In the genomic region with DNA sequence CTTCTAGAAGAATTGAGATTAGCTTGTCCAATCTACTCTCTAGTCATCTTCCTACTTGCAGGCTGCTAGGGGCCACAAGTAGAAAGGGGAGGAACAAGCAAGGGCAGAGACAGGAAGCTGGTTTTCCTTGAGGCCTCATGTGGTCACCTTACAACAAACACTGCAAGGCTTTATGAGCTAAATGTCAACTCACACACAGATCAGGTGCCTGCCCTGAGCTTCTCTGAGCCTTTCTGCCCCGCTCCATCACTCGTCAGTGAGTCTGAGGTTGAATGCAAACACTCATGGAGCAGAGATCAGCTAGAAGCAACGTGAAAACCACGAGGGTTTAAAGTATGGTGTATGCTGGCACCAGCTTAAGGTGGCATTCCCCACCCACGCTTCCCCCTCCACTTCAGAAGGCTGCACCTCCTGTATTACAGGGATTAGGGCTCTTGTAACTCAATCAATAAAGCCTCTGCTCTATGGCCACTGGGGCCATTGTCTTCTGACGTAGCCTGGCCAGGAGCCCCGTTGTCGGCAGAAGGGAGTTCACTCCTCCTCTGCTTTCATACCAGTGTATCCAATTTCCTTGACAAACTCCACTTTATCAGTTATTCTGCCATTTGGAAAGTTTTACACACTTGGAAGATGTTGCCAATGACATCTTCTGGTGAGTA, we compare ENCODE assay signal across 13 cellular contexts. TPM values are rescaled to one million over a fixed set of nuclear protein-coding genes. Genes with fewer than 3 reads are reported as not detected.
DNase-seq lines count a peak whose midpoint lies in the region; ATAC-seq and TF ChIP-seq lines count a peak whose summit lies in the region.
"Had no signal": no experiment of that assay in that cellular context is flagged by ENCODE, and none has a peak within 500 bp of the region (broad histone marks: within the 10 kb centered on the region; RNA-seq: fewer than 3 reads in every experiment).

No MANE protein-coding gene starts in this region.

- H3K4me1 Mint-ChIP-seq in activated T-cell treated with anti-CD3 and anti-CD28 coated beads, Interleukin-2, amount 50 U/mL, for 72 hours (ENCODE audit: low read depth) = peaks cover 10% of the 10 kb centered on the region
- H3K4me1 Mint-ChIP-seq in activated CD4-positive, alpha-beta memory T cell treated with anti-CD3 and anti-CD28 coated beads, Interleukin-2, amount 10 ng/mL, durations not matched to agents 7 days and 5 days = peaks cover 11% of the 10 kb centered on the region
- H3K4me1 Mint-ChIP-seq in stimulated activated naive CD8-positive, alpha-beta T cell treated with anti-CD3 and anti-CD28 coated beads, Interleukin-15, Interleukin-2, amounts not matched to agents 100 ng/mL and 50 ng/mL, for 24 hours (ENCODE audit: low read depth) = peaks cover 14% of the 10 kb centered on the region

- no peak overlapping the region for H2AFZ ChIP-seq in OCI-LY7 (ENCODE audit: low read length)

- no peaks in the 10 kb centered on the region for H3K9me2 ChIP-seq in OCI-LY7 (ENCODE audit: insufficient read depth, low read length)

- H3K27ac Mint-ChIP-seq in activated T-cell treated with anti-CD3 and anti-CD28 coated beads, Interleukin-2, amount 50 U/mL, for 72 hours = no peak overlapping the region
- no peak overlapping the region for H3K27ac Mint-ChIP-seq in activated CD4-positive, alpha-beta memory T cell treated with anti-CD3 and anti-CD28 coated beads, Interleukin-2, amount 10 ng/mL, durations not matched to agents 7 days and 5 days
- peak overlapping the region; percentile 49 for H3K27ac Mint-ChIP-seq in stimulated activated naive CD8-positive, alpha-beta T cell treated with anti-CD3 and anti-CD28 coated beads, Interleukin-15, Interleukin-2, amounts not matched to agents 100 ng/mL and 50 ng/mL, for 24 hours
- H3K27ac Mint-ChIP-seq: dendritic cell treated with granulocyte-macrophage colony-stimulating factor and Interleukin-4, amounts not matched to agents 40 ng/mL and 50 ng/mL, for 4 days had no signal

- no TSS peak for BruUV-seq in OCI-LY7 (replicated peaks; lab: Mats Ljungman, UMichigan)

- H3K79me2 ChIP-seq in OCI-LY7 (ENCODE audit: insufficient read depth, low read depth, low read length) = no peaks in the 10 kb centered on the region

- peaks cover 0 to 2% of the 10 kb centered on the region in 2 donors for H3K36me3 Mint-ChIP-seq in activated T-cell treated with anti-CD3 and anti-CD28 coated beads, Interleukin-2, amount 50 U/mL, for 72 hours (ENCODE audit: insufficient read depth in 2 of 2)
- H3K36me3 Mint-ChIP-seq in activated CD4-positive, alpha-beta memory T cell treated with anti-CD3 and anti-CD28 coated beads, Interleukin-2, amount 10 ng/mL, durations not matched to agents 7 days and 5 days (ENCODE audit: low read depth) = no peaks in the 10 kb centered on the region
- no peaks in the 10 kb centered on the region for H3K36me3 Mint-ChIP-seq in stimulated activated naive CD8-positive, alpha-beta T cell treated with anti-CD3 and anti-CD28 coated beads, Interleukin-15, Interleukin-2, amounts not matched to agents 100 ng/mL and 50 ng/mL, for 24 hours (ENCODE audit: low read depth)

- POLR2A ChIA-PET in activated CD4-positive, alpha-beta memory T cell treated with anti-CD3 and anti-CD28 coated beads, Interleukin-2, amount 10 ng/mL, durations not matched to agents 7 days and 5 days (lab: Charles Lee) = no interaction called here
- POLR2A ChIA-PET in OCI-LY7 (lab: Charles Lee) = interaction anchor here (0.6 to 1.0 kb wide), 3 partner anchors 18 to 35 kb away, joined by 3 to 4 read pairs (median 3); no protein-coding TSS in a partner anchor

- H3K27ac ChIP-seq in OCI-LY7 (ENCODE audit: low read depth, low read length, poor library complexity, severe bottlenecking) = no peak overlapping the region

- no peaks in the 10 kb centered on the region for H3K27me3 Mint-ChIP-seq in activated T-cell treated with anti-CD3 and anti-CD28 coated beads, Interleukin-2, amount 50 U/mL, for 72 hours (ENCODE audit: low read depth)
- peaks cover under 1% of the 10 kb centered on the region for H3K27me3 Mint-ChIP-seq in activated CD4-positive, alpha-beta memory T cell treated with anti-CD3 and anti-CD28 coated beads, Interleukin-2, amount 10 ng/mL, durations not matched to agents 7 days and 5 days
- no peaks in the 10 kb centered on the region for H3K27me3 Mint-ChIP-seq in stimulated activated naive CD8-positive, alpha-beta T cell treated with anti-CD3 and anti-CD28 coated beads, Interleukin-15, Interleukin-2, amounts not matched to agents 100 ng/mL and 50 ng/mL, for 24 hours
- H3K27me3 Mint-ChIP-seq: dendritic cell treated with granulocyte-macrophage colony-stimulating factor and Interleukin-4, amounts not matched to agents 40 ng/mL and 50 ng/mL, for 4 days had no signal

- no peak overlapping the region for H3K4me3 Mint-ChIP-seq in activated T-cell treated with anti-CD3 and anti-CD28 coated beads, Interleukin-2, amount 50 U/mL, for 72 hours
- H3K4me3 Mint-ChIP-seq in activated CD4-positive, alpha-beta memory T cell treated with anti-CD3 and anti-CD28 coated beads, Interleukin-2, amount 10 ng/mL, durations not matched to agents 7 days and 5 days = no peak overlapping the region
- H3K4me3 Mint-ChIP-seq in stimulated activated naive CD8-positive, alpha-beta T cell treated with anti-CD3 and anti-CD28 coated beads, Interleukin-15, Interleukin-2, amounts not matched to agents 100 ng/mL and 50 ng/mL, for 24 hours = no peak overlapping the region
- H3K4me3 Mint-ChIP-seq: dendritic cell treated with granulocyte-macrophage colony-stimulating factor and Interleukin-4, amounts not matched to agents 40 ng/mL and 50 ng/mL, for 4 days had no signal

- no peaks in the 10 kb centered on the region for H3K36me3 ChIP-seq in OCI-LY7 (ENCODE audit: insufficient read depth, low read length)
- H3K36me3 ChIP-seq: BE2C had no signal

- H4K20me1 ChIP-seq in OCI-LY7 (ENCODE audit: insufficient read depth, low read length) = no peaks in the 10 kb centered on the region

- TF ChIP-seq CTCF in OCI-LY7 (conservative IDR thresholded peaks at IDR 0.05; ENCODE audit: low read length) = no peak

- H3K4me1 ChIP-seq in OCI-LY7 (ENCODE audit: insufficient read depth, low read length, poor library complexity, severe bottlenecking) = no peaks in the 10 kb centered on the region

- H3K4me2 ChIP-seq in OCI-LY7 (ENCODE audit: low read length) = no peak overlapping the region

- DNase-seq in activated T-cell treated with anti-CD3 and anti-CD28 coated beads, Interleukin-2, amount 50 U/mL, for 72 hours = peak; percentile 6 to 14
- DNase-seq in activated T-cell treated with anti-CD3 and anti-CD28 coated beads for 4 hours (no peak), HT1080 (ENCODE audit: low read depth) (peak; percentile 55), NCI-H2171 treated with DMSO at 0.1 percent for 48 hours (lab: John Stamatoyannopoulos, UW) (no peak), OCI-LY7 (ENCODE audit: low spot score) (no peak), posterior vena cava (ENCODE audit: low spot score) (no peak)
- DNase-seq in activated CD4-positive, alpha-beta memory T cell treated with anti-CD3 and anti-CD28 coated beads, Interleukin-2, amount 10 ng/mL, durations not matched to agents 7 days and 5 days = peak; percentile 21
- DNase-seq: activated effector memory CD4-positive, alpha-beta T cell treated with anti-CD3 and anti-CD28 coated beads, Interleukin-2, amount 50 U/mL, for 16 hours; BE2C; mesendoderm; right cardiac atrium had no signal

- H3K9me3 Mint-ChIP-seq in activated T-cell treated with anti-CD3 and anti-CD28 coated beads, Interleukin-2, amount 50 U/mL, for 72 hours = peaks cover 0 to 2% of the 10 kb centered on the region in 2 donors
- peaks cover 3% of the 10 kb centered on the region for H3K9me3 Mint-ChIP-seq in activated CD4-positive, alpha-beta memory T cell treated with anti-CD3 and anti-CD28 coated beads, Interleukin-2, amount 10 ng/mL, durations not matched to agents 7 days and 5 days
- peaks cover 5% of the 10 kb centered on the region for H3K9me3 Mint-ChIP-seq in stimulated activated naive CD8-positive, alpha-beta T cell treated with anti-CD3 and anti-CD28 coated beads, Interleukin-15, Interleukin-2, amounts not matched to agents 100 ng/mL and 50 ng/mL, for 24 hours
- H3K9me3 Mint-ChIP-seq: dendritic cell treated with granulocyte-macrophage colony-stimulating factor and Interleukin-4, amounts not matched to agents 40 ng/mL and 50 ng/mL, for 4 days had no signal

- peak; percentile 78 to 86 for ATAC-seq in activated T-cell treated with anti-CD3 and anti-CD28 coated beads, Interleukin-2, amount 50 U/mL, for 72 hours (replicated peaks in 1 of 2)

- no peaks in the 10 kb centered on the region for H3K9me3 ChIP-seq in OCI-LY7 (ENCODE audit: low read length)

- CTCF ChIA-PET in activated CD4-positive, alpha-beta memory T cell treated with anti-CD3 and anti-CD28 coated beads, Interleukin-2, amount 10 ng/mL, durations not matched to agents 7 days and 5 days (lab: Charles Lee) = interaction anchor here (1.2 kb wide), 1 partner anchor 41 kb away, joined by 4 read pairs; no protein-coding TSS in a partner anchor
- CTCF ChIA-PET in OCI-LY7 (lab: Charles Lee; ENCODE audit: unreplicated experiment) = interaction anchor here (0.5 kb wide), 1 partner anchor 468 kb away, joined by 3 read pairs; no protein-coding TSS in a partner anchor

- intact Hi-C loops in OCI-LY7 (cut with micrococcal nuclease; ENCODE audit: unreplicated experiment) (no loop called here), posterior vena cava (cut with DNase I) (no loop called here)

- H3K4me3 ChIP-seq in OCI-LY7 (ENCODE audit: low read depth, low read length, poor library complexity, severe bottlenecking) = no peak overlapping the region

RNA-seq across cellular contexts. Expression of a gene that starts 5.4 kb away (rescaled TPM):
- total RNA-seq in activated T-cell treated with anti-CD3 and anti-CD28 coated beads, Interleukin-2, amount 50 U/mL, for 72 hours = not detected
- total RNA-seq in HT1080 (2014; rRNA removed; shearing (Covaris generic)) = 0.17 TPM in 1 of 2 replicates, not detected in the other
- polyA plus RNA-seq in HT1080 (2015; cell fraction: cytosol; rRNA removed) = not detected in 2 replicates
- polyA plus RNA-seq in HT1080 (2015; cell fraction: nucleus; rRNA removed) = not detected in 2 replicates
- not detected for total RNA-seq in activated CD4-positive, alpha-beta memory T cell treated with anti-CD3 and anti-CD28 coated beads, Interleukin-2, amount 10 ng/mL, durations not matched to agents 7 days and 5 days
- total RNA-seq in OCI-LY7 (2014; rRNA removed; shearing (Covaris generic)) = not detected in 2 replicates
- not detected in 2 replicates for total RNA-seq in OCI-LY7 (2022)
- not detected for total RNA-seq in posterior vena cava
- total RNA-seq: right cardiac atrium had no signal
- polyA plus RNA-seq: right cardiac atrium had no signal

RNA-seq across cellular contexts. Expression of a gene that starts 10.7 kb away (rescaled TPM):
- not detected for total RNA-seq in activated T-cell treated with anti-CD3 and anti-CD28 coated beads, Interleukin-2, amount 50 U/mL, for 72 hours
- not detected in 2 replicates for total RNA-seq in HT1080 (2014; rRNA removed; shearing (Covaris generic))
- not detected in 2 replicates for polyA plus RNA-seq in HT1080 (2015; cell fraction: cytosol; rRNA removed)
- not detected in 2 replicates for polyA plus RNA-seq in HT1080 (2015; cell fraction: nucleus; rRNA removed)
- not detected for total RNA-seq in activated CD4-positive, alpha-beta memory T cell treated with anti-CD3 and anti-CD28 coated beads, Interleukin-2, amount 10 ng/mL, durations not matched to agents 7 days and 5 days
- total RNA-seq in OCI-LY7 (2014; rRNA removed; shearing (Covaris generic)) = not detected in 2 replicates
- total RNA-seq in OCI-LY7 (2022) = not detected in 2 replicates
- total RNA-seq in posterior vena cava = not detected
- polyA plus RNA-seq: right cardiac atrium had no signal

RNA-seq across cellular contexts. Expression of a gene that starts 10.9 kb away (rescaled TPM):
- not detected for total RNA-seq in activated T-cell treated with anti-CD3 and anti-CD28 coated beads, Interleukin-2, amount 50 U/mL, for 72 hours
- total RNA-seq in HT1080 (2014; rRNA removed; shearing (Covaris generic)) = not detected in 2 replicates
- not detected in 2 replicates for polyA plus RNA-seq in HT1080 (2015; cell fraction: cytosol; rRNA removed)
- not detected in 2 replicates for polyA plus RNA-seq in HT1080 (2015; cell fraction: nucleus; rRNA removed)
- not detected for total RNA-seq in activated CD4-positive, alpha-beta memory T cell treated with anti-CD3 and anti-CD28 coated beads, Interleukin-2, amount 10 ng/mL, durations not matched to agents 7 days and 5 days
- not detected in 2 replicates for total RNA-seq in OCI-LY7 (2014; rRNA removed; shearing (Covaris generic))
- total RNA-seq in OCI-LY7 (2022) = not detected in 2 replicates
- total RNA-seq in posterior vena cava = not detected
- total RNA-seq: right cardiac atrium had no signal
- polyA plus RNA-seq: right cardiac atrium had no signal

RNA-seq across cellular contexts. Expression of a gene that starts 28.3 kb away (rescaled TPM):
- not detected for total RNA-seq in activated T-cell treated with anti-CD3 and anti-CD28 coated beads, Interleukin-2, amount 50 U/mL, for 72 hours
- total RNA-seq in HT1080 (2014; rRNA removed; shearing (Covaris generic)) = not detected in 2 replicates
- not detected in 2 replicates for polyA plus RNA-seq in HT1080 (2015; cell fraction: cytosol; rRNA removed)
- polyA plus RNA-seq in HT1080 (2015; cell fraction: nucleus; rRNA removed) = not detected in 2 replicates
- total RNA-seq in activated CD4-positive, alpha-beta memory T cell treated with anti-CD3 and anti-CD28 coated beads, Interleukin-2, amount 10 ng/mL, durations not matched to agents 7 days and 5 days = not detected
- total RNA-seq in OCI-LY7 (2014; rRNA removed; shearing (Covaris generic)) = not detected in 2 replicates
- not detected in 2 replicates for total RNA-seq in OCI-LY7 (2022)
- not detected for total RNA-seq in posterior vena cava
- total RNA-seq: right cardiac atrium had no signal
- polyA plus RNA-seq: right cardiac atrium had no signal

RNA-seq across cellular contexts. Expression of a gene that starts 54.8 kb away (rescaled TPM):
- total RNA-seq in activated T-cell treated with anti-CD3 and anti-CD28 coated beads, Interleukin-2, amount 50 U/mL, for 72 hours = not detected
- not detected in 2 replicates for total RNA-seq in HT1080 (2014; rRNA removed; shearing (Covaris generic))
- not detected in 2 replicates for polyA plus RNA-seq in HT1080 (2015; cell fraction: cytosol; rRNA removed)
- not detected in 2 replicates for polyA plus RNA-seq in HT1080 (2015; cell fraction: nucleus; rRNA removed)
- not detected for total RNA-seq in activated CD4-positive, alpha-beta memory T cell treated with anti-CD3 and anti-CD28 coated beads, Interleukin-2, amount 10 ng/mL, durations not matched to agents 7 days and 5 days
- total RNA-seq in OCI-LY7 (2014; rRNA removed; shearing (Covaris generic)) = not detected in 2 replicates
- total RNA-seq in OCI-LY7 (2022) = not detected in 2 replicates
- not detected for total RNA-seq in posterior vena cava
- total RNA-seq: right cardiac atrium had no signal
- polyA plus RNA-seq: right cardiac atrium had no signal

Comparison
In these comparisons a context has a peak if more than half of its experiments do, and no peak if none do; other contexts are left out.
1. DNase-seq: peak in activated T-cell treated with anti-CD3 and anti-CD28 coated beads, Interleukin-2, amount 50 U/mL, for 72 hours (2 of 2), HT1080 (single experiment) and activated CD4-positive, alpha-beta memory T cell treated with anti-CD3 and anti-CD28 coated beads, Interleukin-2, amount 10 ng/mL, durations not matched to agents 7 days and 5 days (single experiment); none in activated T-cell treated with anti-CD3 and anti-CD28 coated beads for 4 hours (single experiment), NCI-H2171 treated with DMSO at 0.1 percent for 48 hours (single experiment), OCI-LY7 (single experiment) and posterior vena cava (single experiment).